ENCODE assay signal across 10 cellular contexts in the genomic region with DNA sequence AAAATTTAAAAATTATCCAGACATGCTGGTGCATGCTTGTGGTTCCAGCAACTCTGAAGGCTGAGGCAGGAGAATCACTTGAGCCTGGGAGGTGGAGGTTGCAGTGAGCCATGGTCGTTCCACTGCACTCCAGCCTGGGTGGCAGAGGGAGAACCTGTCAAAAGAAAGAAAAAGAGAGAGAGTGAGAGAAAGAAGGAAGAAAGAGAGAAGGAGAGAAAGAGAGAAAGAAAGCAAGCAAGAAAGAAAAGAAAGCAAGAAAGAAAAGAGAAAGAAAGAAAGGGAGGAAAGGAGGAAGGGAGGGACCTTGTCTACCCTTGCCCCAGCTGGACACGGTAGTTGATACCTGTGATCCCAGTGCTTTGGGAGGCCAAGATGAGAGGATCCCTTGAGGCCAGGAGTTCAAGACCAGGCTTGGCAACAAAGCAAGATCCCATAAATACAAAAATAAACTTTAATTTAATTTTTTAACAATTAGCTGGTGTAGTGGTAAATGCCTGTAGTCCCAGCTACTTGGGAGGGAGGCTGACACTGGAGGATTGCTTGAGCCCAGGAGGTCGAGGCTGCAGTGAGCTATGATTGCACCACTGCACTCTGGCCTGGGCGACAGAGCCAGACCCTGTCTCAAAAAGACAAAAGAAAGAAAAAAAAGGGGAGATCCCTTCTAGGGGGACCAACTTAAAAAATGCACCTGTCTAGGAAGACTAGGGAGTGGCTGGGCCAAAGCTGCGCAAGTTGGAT. TPM values are rescaled to one million over a fixed set of nuclear protein-coding genes. Genes with fewer than 3 reads are reported as not detected.
DNase-seq lines count a peak whose midpoint lies in the region; ATAC-seq and TF ChIP-seq lines count a peak whose summit lies in the region.
"Had no signal": no experiment of that assay in that cellular context is flagged by ENCODE, and none has a peak within 500 bp of the region (broad histone marks: within the 10 kb centered on the region; RNA-seq: fewer than 3 reads in every experiment).

No MANE protein-coding gene starts in this region.

- WGBS in H9 (ENCODE audit: extremely low coverage, insufficient read length, low lambda C conversion rate) = no CpG with 5 or more reads among the region's 5 CpGs
- 98% methylated on average over 5 of the region's 5 CpGs for WGBS in hepatocyte (ENCODE audit: low lambda C conversion rate, missing lambda C conversion rate)

- no peak overlapping the region for H4K91ac ChIP-seq in H9 (ENCODE audit: insufficient read length, low read depth, low read length)

- POLR2A ChIA-PET in activated CD4-positive, alpha-beta memory T cell treated with anti-CD3 and anti-CD28 coated beads for 36 hours (lab: Charles Lee) = interaction anchor here (0.9 to 1.7 kb wide), 2 partner anchors 93 to 97 kb away, joined by 3 to 4 read pairs; a partner anchor contains a TSS

- no peak overlapping the region for H2AK5ac ChIP-seq in H9 (ENCODE audit: insufficient read length, low read length)

- H3K4me1 Mint-ChIP-seq in H9 = peaks cover 12 to 32% of the 10 kb centered on the region in 2 experiments
- peaks cover 9% of the 10 kb centered on the region for H3K4me1 Mint-ChIP-seq in activated CD4-positive, alpha-beta memory T cell treated with anti-CD3 and anti-CD28 coated beads for 36 hours (ENCODE audit: low read depth)

- no peak for ATAC-seq in gastrocnemius medialis
- no peak for ATAC-seq in HG03571 (IDR thresholded peaks at IDR 0.05; ENCODE audit: unreplicated experiment)

- no peaks in the 10 kb centered on the region for H3K9me3 Mint-ChIP-seq in H9
- no peaks in the 10 kb centered on the region for H3K9me3 Mint-ChIP-seq in activated CD4-positive, alpha-beta memory T cell treated with anti-CD3 and anti-CD28 coated beads for 36 hours

- H3K27ac ChIP-seq in H9 (ENCODE audit: insufficient read length, low read depth, low read length) (no peak overlapping the region), hepatocyte (no peak overlapping the region), gastrocnemius medialis (no peak overlapping the region)

- H3K18ac ChIP-seq in H9 (ENCODE audit: insufficient read length, low read depth, low read length) = no peak overlapping the region

- no peak overlapping the region for H2BK5ac ChIP-seq in H9 (ENCODE audit: insufficient read length, low read length)

- no peak overlapping the region for H4K5ac ChIP-seq in H9 (ENCODE audit: insufficient read length, low read depth, low read length)

- H2BK20ac ChIP-seq in H9 (ENCODE audit: low read depth, low read length, poor library complexity, severe bottlenecking) = no peak overlapping the region

- no peak overlapping the region for H3K27ac Mint-ChIP-seq in H9
- H3K27ac Mint-ChIP-seq in activated CD4-positive, alpha-beta memory T cell treated with anti-CD3 and anti-CD28 coated beads for 36 hours = no peak overlapping the region

- H3K9me3 ChIP-seq in H9 (ENCODE audit: control insufficient read depth, low read depth, low read length) = no peaks in the 10 kb centered on the region
- H3K9me3 ChIP-seq in hepatocyte (ENCODE audit: low read depth) = no peaks in the 10 kb centered on the region
- H3K9me3 ChIP-seq in gastrocnemius medialis = no peaks in the 10 kb centered on the region

- peaks cover 3% of the 10 kb centered on the region for H3K23me2 ChIP-seq in H9 (ENCODE audit: insufficient read length, low read depth, low read length, poor library complexity, severe bottlenecking)

- H4K20me1 ChIP-seq in H9 (ENCODE audit: control insufficient read depth, insufficient read depth, insufficient read length) (no peaks in the 10 kb centered on the region), hepatocyte (ENCODE audit: insufficient read depth, poor library complexity, severe bottlenecking) (no peaks in the 10 kb centered on the region)

- no peak overlapping the region for H3K9ac ChIP-seq in H9 (ENCODE audit: extremely low read depth, insufficient read length, low read length)

- no peaks in the 10 kb centered on the region for H3K9me2 ChIP-seq in hepatocyte (replicated peaks; ENCODE audit: insufficient read depth)

- no peak overlapping the region for H2BK12ac ChIP-seq in H9 (ENCODE audit: insufficient read length, low read depth, low read length)

- no peak overlapping the region for H3K4ac ChIP-seq in H9 (ENCODE audit: low read depth, low read length)

- H4K8ac ChIP-seq in H9 (replicated peaks; ENCODE audit: insufficient read length, low read depth, low read length) = no peak overlapping the region

- no peak overlapping the region for H3K23ac ChIP-seq in H9 (ENCODE audit: insufficient read length, low read depth, low read length)

- TF ChIP-seq CTCF in H9 (conservative IDR thresholded peaks at IDR 0.05) = no peak
- TF ChIP-seq CTCF in hepatocyte (IDR thresholded peaks at IDR 0.05; ENCODE audit: poor library complexity) = no peak
- TF ChIP-seq CTCF in gastrocnemius medialis (IDR thresholded peaks at IDR 0.05 in 4 of 5, conservative IDR thresholded peaks at IDR 0.05 in 1 of 5) = no peak

- no peak overlapping the region for H3T11ph ChIP-seq in H9 (ENCODE audit: low read length)

- TF ChIP-seq POLR2A in gastrocnemius medialis (IDR thresholded peaks at IDR 0.05) = no peak

- peaks cover 0 to 6% (median 3%) of the 10 kb centered on the region in 3 experiments; a peak in 2 of 7 replicates for H3K36me3 Mint-ChIP-seq in H9 (ENCODE audit: insufficient read depth in 1 of 3, low read depth in 3 of 3)
- H3K36me3 Mint-ChIP-seq in activated CD4-positive, alpha-beta memory T cell treated with anti-CD3 and anti-CD28 coated beads for 36 hours = no peaks in the 10 kb centered on the region

- H3K4me1 ChIP-seq in H9 (ENCODE audit: insufficient read depth, low read length) (0 out of 2 replicates have a peak, but pooled peaks cover 2% of the 10 kb centered on the region), hepatocyte (ENCODE audit: insufficient read depth) (peaks cover 5% of the 10 kb centered on the region), gastrocnemius medialis (no peaks in the 10 kb centered on the region)

- no peak overlapping the region for H3K14ac ChIP-seq in H9 (ENCODE audit: insufficient read depth, low read length)

- CTCF ChIA-PET in activated CD4-positive, alpha-beta memory T cell treated with anti-CD3 and anti-CD28 coated beads for 36 hours (lab: Charles Lee) = interaction anchor here (0.8 to 3.4 kb wide), 4 partner anchors 11 to 67 kb away, joined by 4 to 17 read pairs (median 10); no protein-coding TSS in a partner anchor

- DNase-seq in H9 = no peak
- no peak for DNase-seq in activated CD4-positive, alpha-beta memory T cell treated with anti-CD3 and anti-CD28 coated beads for 36 hours
- no peak for DNase-seq in hepatocyte (ENCODE audit: low spot score)
- DNase-seq in gastrocnemius medialis = no peak
- DNase-seq in SHP77 (lab: John Stamatoyannopoulos, UW) = no peak
- DNase-seq in iPS-NIHi7 (ENCODE audit: extremely low spot score) = no peak
- DNase-seq: aorta, NCI-H2227 treated with DMSO at 0.1 percent for 48 hours had no signal

- H3K4me3 ChIP-seq in hepatocyte = no peak overlapping the region
- H3K4me3 ChIP-seq in gastrocnemius medialis = peak overlapping the region in 3 of 4 donors; percentile 38 to 56 (median 52)

- in situ Hi-C loops in gastrocnemius medialis (cut with MboI; ENCODE audit: low sequenced_read_pairs in 4 of 4) = no loop called here

- H2AFZ ChIP-seq in H9 (ENCODE audit: low read length) (no peak overlapping the region), hepatocyte (no peak overlapping the region)

- no peak overlapping the region for H3K56ac ChIP-seq in H9 (ENCODE audit: insufficient read length, low read depth, low read length)

- no peak overlapping the region for H2BK120ac ChIP-seq in H9 (ENCODE audit: low read depth, low read length, poor library complexity, severe bottlenecking)

- intact Hi-C loops in activated CD4-positive, alpha-beta memory T cell treated with anti-CD3 and anti-CD28 coated beads for 36 hours (cut with micrococcal nuclease) = no loop called here
- intact Hi-C loops in gastrocnemius medialis (cut with DNase I; ENCODE audit: low total_unique reads) = no loop called here

- H3K36me3 ChIP-seq in hepatocyte (replicated peaks; ENCODE audit: insufficient read depth, low read depth) (no peaks in the 10 kb centered on the region), gastrocnemius medialis (no peaks in the 10 kb centered on the region)

- no peak overlapping the region for H2BK15ac ChIP-seq in H9 (ENCODE audit: low read depth, low read length)

- H3K79me2 ChIP-seq in H9 (ENCODE audit: insufficient read depth, low read length) (no peaks in the 10 kb centered on the region), hepatocyte (no peaks in the 10 kb centered on the region)

- peak overlapping the region; percentile 52 for H3K4me2 ChIP-seq in H9 (ENCODE audit: insufficient read depth, insufficient read length, low read length)
- peak overlapping the region; percentile 72 for H3K4me2 ChIP-seq in hepatocyte

- no peaks in the 10 kb centered on the region for H3K79me1 ChIP-seq in H9 (ENCODE audit: insufficient read depth, low read depth, low read length, poor library complexity, severe bottlenecking)

- peaks cover 23% of the 10 kb centered on the region for H3K27me3 Mint-ChIP-seq in H9 (ENCODE audit: low read depth)
- peaks cover 1% of the 10 kb centered on the region for H3K27me3 Mint-ChIP-seq in activated CD4-positive, alpha-beta memory T cell treated with anti-CD3 and anti-CD28 coated beads for 36 hours

- peak overlapping the region; percentile 51 to 75 for H3K4me3 Mint-ChIP-seq in H9
- peak overlapping the region; percentile 60 for H3K4me3 Mint-ChIP-seq in activated CD4-positive, alpha-beta memory T cell treated with anti-CD3 and anti-CD28 coated beads for 36 hours

- H3K27me3 ChIP-seq in H9 (ENCODE audit: insufficient read depth, low read length) (no peaks in the 10 kb centered on the region; the same call in 1 of the 2 replicates), hepatocyte (no peaks in the 10 kb centered on the region), gastrocnemius medialis (peaks cover 0 to 15% (median 0%) of the 10 kb centered on the region in 3 donors)

RNA-seq across cellular contexts. Expression of a gene that starts 9.2 kb away (rescaled TPM):
- total RNA-seq in H9 (2021) = 3.2 and 4.0 TPM in 2 replicates
- under 1 TPM; 0.17 to 0.24 TPM for total RNA-seq in activated CD4-positive, alpha-beta memory T cell treated with anti-CD3 and anti-CD28 coated beads for 36 hours
- total RNA-seq in hepatocyte = 1.6 and 2.4 TPM in 2 replicates
- polyA plus RNA-seq in hepatocyte = 0.68 TPM in 1 of 2 replicates, not detected in the other
- under 1 TPM in 1 of 4 donors, not detected in 3; 0.29 TPM for total RNA-seq in gastrocnemius medialis

RNA-seq across cellular contexts. Expression of a gene that starts 13.9 kb away (rescaled TPM):
- total RNA-seq in H9 (2021) = 17.2 and 17.5 TPM in 2 replicates
- total RNA-seq in activated CD4-positive, alpha-beta memory T cell treated with anti-CD3 and anti-CD28 coated beads for 36 hours = 10 to 100 TPM; 87.8 to 89.5 TPM
- total RNA-seq in hepatocyte = 25.4 and 26.2 TPM in 2 replicates
- polyA plus RNA-seq in hepatocyte = 89.6 and 90.7 TPM in 2 replicates
- 10 to 100 TPM; 14.3 to 25.5 (median 21.2) TPM for total RNA-seq in gastrocnemius medialis

RNA-seq across cellular contexts. Expression of a gene that starts 28.8 kb away (rescaled TPM):
- 0.39 TPM in 1 of 2 replicates, not detected in the other for total RNA-seq in H9 (2021)
- 1 to 10 TPM; 3.5 to 3.9 TPM for total RNA-seq in activated CD4-positive, alpha-beta memory T cell treated with anti-CD3 and anti-CD28 coated beads for 36 hours
- total RNA-seq in hepatocyte = 0.13 and 0.72 TPM in 2 replicates
- polyA plus RNA-seq in hepatocyte = 0.46 TPM in 1 of 2 replicates, not detected in the other
- total RNA-seq in gastrocnemius medialis = under 1 TPM in 1 of 4 donors, not detected in 3; 0.29 TPM
- total RNA-seq: ureter had no signal

RNA-seq across cellular contexts. Expression of a gene that starts 46.1 kb away (rescaled TPM):
- 11.2 and 12.7 TPM in 2 replicates for total RNA-seq in H9 (2021)
- total RNA-seq in activated CD4-positive, alpha-beta memory T cell treated with anti-CD3 and anti-CD28 coated beads for 36 hours = 10 to 100 TPM; 60.9 to 62.5 TPM
- total RNA-seq in hepatocyte = 32.8 and 38.6 TPM in 2 replicates
- 33.3 and 53.7 TPM in 2 replicates for polyA plus RNA-seq in hepatocyte
- total RNA-seq in gastrocnemius medialis = 10 to 100 TPM; 10.7 to 16.4 (median 13.5) TPM

RNA-seq across cellular contexts. Expression of a gene that starts 56.6 kb away (rescaled TPM):
- total RNA-seq in H9 (2021) = 37.4 and 40.2 TPM in 2 replicates
- 10 to 100 TPM; 76.0 to 76.5 TPM for total RNA-seq in activated CD4-positive, alpha-beta memory T cell treated with anti-CD3 and anti-CD28 coated beads for 36 hours
- total RNA-seq in hepatocyte = 10.0 and 12.8 TPM in 2 replicates
- 39.6 and 50.3 TPM in 2 replicates for polyA plus RNA-seq in hepatocyte
- 10 to 100 TPM in 3 of 4 donors, 1 to 10 TPM in 1; 5.1 to 16.0 (median 13.0) TPM for total RNA-seq in gastrocnemius medialis
